16 cellular contexts compared by ENCODE assay signal in genomic region chr6:56450376-56450775, GRCh38.
"Had no signal": no experiment of that assay in that cellular context is flagged by ENCODE, and none has a peak within 500 bp of the region (broad histone marks: within the 10 kb centered on the region; RNA-seq: fewer than 3 reads in every experiment).

No MANE protein-coding gene starts in this region.

- H3K4me1 ChIP-seq: colonic mucosa had no signal

- H3K36me3 ChIP-seq: colonic mucosa had no signal

- ATAC-seq: body of pancreas; left colon; stimulated activated effector memory CD8-positive, alpha-beta T cell treated with anti-CD3 and anti-CD28 coated beads, Interleukin-12 subunit alpha, Interleukin-12 subunit beta, amount 100 ng/mL, for 72 hours had no signal

- H3K27me3 ChIP-seq: body of pancreas, colonic mucosa, SJSA1 had no signal

- H3K9me3 ChIP-seq: body of pancreas, colonic mucosa, SJSA1 had no signal

- H3K4me3 ChIP-seq: body of pancreas, colonic mucosa, SJSA1 had no signal

- DNase-seq: activated CD4-positive, alpha-beta T cell treated with anti-CD3 and anti-CD28 coated beads for 1 hour; activated CD8-positive, alpha-beta memory T cell treated with anti-CD3 and anti-CD28 coated beads for 24 hours; activated gamma-delta T cell treated with Interleukin-2 at 50 U/mL for 16 hours; amniotic stem cell; body of pancreas; central memory CD4-positive, alpha-beta T cell; colonic mucosa; hippocampal formation; left colon; mammary epithelial cell; midbrain; small intestine; stimulated activated CD4-positive, alpha-beta T cell treated with anti-CD3 and anti-CD28 coated beads, Interleukin-4, amount 100 ng/mL, for 1 hour had no signal

- H3K27ac ChIP-seq: body of pancreas, colonic mucosa, SJSA1, VCaP had no signal
